Comparison of ENCODE assay signal across 27 cellular contexts in the genomic region with DNA sequence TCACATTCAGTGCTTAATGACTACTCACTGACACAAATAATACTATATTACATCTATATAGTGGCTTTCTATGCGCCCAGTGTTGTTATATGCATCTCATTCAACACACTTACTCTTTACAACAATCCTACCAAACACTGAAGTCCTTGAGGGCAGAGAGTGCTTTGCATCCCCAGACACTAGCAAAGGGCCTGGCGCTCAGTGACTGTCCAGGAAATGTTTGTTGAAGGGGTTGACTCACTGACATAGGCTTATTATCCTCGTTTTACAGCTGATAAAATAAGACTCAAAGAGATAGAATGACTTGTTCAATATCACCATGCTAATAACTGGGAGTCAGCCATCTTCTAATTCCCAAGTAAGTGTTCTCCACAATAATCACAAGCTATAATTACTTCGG.
"Had no signal": no experiment of that assay in that cellular context is flagged by ENCODE, and none has a peak within 500 bp of the region (broad histone marks: within the 10 kb centered on the region; RNA-seq: fewer than 3 reads in every experiment).

No MANE protein-coding gene starts in this region.

- H3K27me3 ChIP-seq: ascending aorta, esophagus squamous epithelium, right lobe of liver, testis, transverse colon had no signal

- H3K27ac ChIP-seq: ascending aorta, epithelial cell of prostate, esophagus squamous epithelium, right lobe of liver, testis, transverse colon, WERI-Rb-1 had no signal

- FAIRE-seq: kidney, TTC549, urothelium cell line had no signal

- H3K36me3 ChIP-seq: ascending aorta, esophagus squamous epithelium, right lobe of liver, transverse colon, WERI-Rb-1 had no signal

- H3K4me1 ChIP-seq: ascending aorta, esophagus squamous epithelium, right lobe of liver, testis, transverse colon had no signal

- H3K4me3 ChIP-seq: ascending aorta, esophagus squamous epithelium, mucosa of descending colon, right lobe of liver, testis, transverse colon had no signal

- H3K9me3 ChIP-seq: ascending aorta, esophagus squamous epithelium, mucosa of descending colon, right lobe of liver, testis, transverse colon had no signal

- DNase-seq: activated CD4-positive, alpha-beta memory T cell treated with anti-CD3 and anti-CD28 coated beads for 36 hours; activated CD4-positive, alpha-beta T cell treated with anti-CD3 and anti-CD28 coated beads for 48 hours; activated CD8-positive, alpha-beta memory T cell treated with anti-CD3 and anti-CD28 coated beads, Interleukin-2, amount 50 U/mL, for 48 hours; activated gamma-delta T cell; activated naive CD4-positive, alpha-beta T cell treated with anti-CD3 and anti-CD28 coated beads, Interleukin-2, amount 10 ng/mL, durations not matched to agents 7 days and 5 days; activated naive CD8-positive, alpha-beta T cell treated with anti-CD3 and anti-CD28 coated beads, Interleukin-2, amount 10 ng/mL, durations not matched to agents 7 days and 5 days; activated T-cell treated with anti-CD3 and anti-CD28 coated beads, Interleukin-2, amount 50 U/mL, for 24 hours; central memory CD4-positive, alpha-beta T cell; endodermal cell; esophagus squamous epithelium; foreskin melanocyte; kidney; left colon; mesenchymal stem cell; mucosa of descending colon; right lobe of liver; stimulated activated CD4-positive, alpha-beta T cell treated with anti-CD3 and anti-CD28 coated beads, Interleukin-12 subunit alpha, Interleukin-12 subunit beta, amount 100 ng/mL, for 4 hours; stimulated activated CD4-positive, alpha-beta T cell treated with anti-CD3 and anti-CD28 coated beads, Interleukin-4, amount 100 ng/mL, for 1 hour; stimulated activated naive CD8-positive, alpha-beta T cell treated with anti-CD3 and anti-CD28 coated beads, Interleukin-15, Interleukin-2, amounts not matched to agents 100 U/mL and 50 U/mL, for 24 hours; T-helper 9 cell; testis; transverse colon; WERI-Rb-1 had no signal
